ENCODE assay signal across 26 cellular contexts in the genomic region with DNA sequence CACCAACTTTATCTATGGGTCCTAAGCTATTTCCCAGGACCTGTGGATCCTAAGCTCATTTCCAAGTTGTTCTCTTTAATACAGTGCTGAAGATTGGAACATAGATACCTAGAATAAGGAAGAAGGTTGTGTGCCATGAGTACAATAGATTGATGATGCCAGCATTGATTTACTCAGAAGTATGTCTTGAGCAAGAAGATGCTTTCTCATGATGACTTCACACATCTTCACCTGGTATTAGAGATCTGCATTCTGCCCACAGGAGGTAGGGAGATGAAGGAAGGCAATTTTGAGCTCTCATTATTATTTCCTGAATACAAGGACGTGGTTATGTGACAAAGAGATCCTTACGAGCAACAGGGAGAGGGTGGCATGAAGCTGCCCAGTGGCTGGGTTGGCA.
"Had no signal": no experiment of that assay in that cellular context is flagged by ENCODE, and none has a peak within 500 bp of the region (broad histone marks: within the 10 kb centered on the region; RNA-seq: fewer than 3 reads in every experiment).

No MANE protein-coding gene starts in this region.

- ATAC-seq: esophagus mucosa, gastrocnemius medialis, heart right ventricle, left cardiac atrium, left lung, left ventricle myocardium superior, lower lobe of right lung, mucosa of descending colon had no signal

- H3K4me3 ChIP-seq: coronary artery, dorsolateral prefrontal cortex, esophagus squamous epithelium, gastrocnemius medialis, heart right ventricle, left lung, lower lobe of right lung, mucosa of descending colon had no signal

- FAIRE-seq: colon, endothelial cell of umbilical vein, islet of Langerhans, keratinocyte had no signal

- H3K27ac ChIP-seq: coronary artery, dorsolateral prefrontal cortex, epithelial cell of prostate, esophagus squamous epithelium, gastrocnemius medialis, heart right ventricle, left lung, lower lobe of right lung had no signal

- H3K36me3 ChIP-seq: esophagus squamous epithelium, gastrocnemius medialis, heart right ventricle, left lung, lower lobe of right lung had no signal

- DNase-seq: dermis blood vessel endothelial cell; dorsolateral prefrontal cortex; effector CD4-positive, alpha-beta T cell; effector memory CD4-positive, alpha-beta T cell; esophagus squamous epithelium; foreskin fibroblast; foreskin melanocyte; gastrocnemius medialis; glutamatergic neuron; head of caudate nucleus; heart right ventricle; hippocampal formation; left cardiac atrium; left lung; left ventricle myocardium superior; lower lobe of right lung; mesenchymal stem cell; mucosa of descending colon; naive B cell had no signal

- H3K9me3 ChIP-seq: esophagus squamous epithelium, gastrocnemius medialis, heart right ventricle, left lung, lower lobe of right lung, mucosa of descending colon had no signal

- H3K4me1 ChIP-seq: esophagus squamous epithelium, gastrocnemius medialis, heart right ventricle, left lung, lower lobe of right lung had no signal

- H3K27me3 ChIP-seq: gastrocnemius medialis had no signal
